32 cellular contexts compared by ENCODE assay signal in genomic region chr1:185530215-185530614, GRCh38.
"Had no signal": no experiment of that assay in that cellular context is flagged by ENCODE, and none has a peak within 500 bp of the region (broad histone marks: within the 10 kb centered on the region; RNA-seq: fewer than 3 reads in every experiment).

No MANE protein-coding gene starts in this region.

- H3K27ac ChIP-seq: adrenal gland, body of pancreas, brain microvascular endothelial cell, breast epithelium, WERI-Rb-1 had no signal

- H3K9me3 ChIP-seq: adrenal gland, body of pancreas, breast epithelium had no signal

- ATAC-seq: activated CD4-positive, alpha-beta T cell treated with anti-CD3 and anti-CD28 coated beads for 36 hours; activated CD4-positive, CD25-positive, alpha-beta regulatory T cell treated with anti-CD3 and anti-CD28 coated beads, Interleukin-2, amount 50 U/mL, for 24 hours; activated CD8-positive, alpha-beta memory T cell treated with anti-CD3 and anti-CD28 coated beads, Interleukin-2, amount 10 ng/mL, durations not matched to agents 7 days and 5 days; activated CD8-positive, alpha-beta T cell treated with anti-CD3 and anti-CD28 coated beads, Interleukin-2, amount 10 ng/mL, durations not matched to agents 7 days and 5 days; activated naive CD4-positive, alpha-beta T cell treated with anti-CD3 and anti-CD28 coated beads, Interleukin-2, amount 50 U/mL, for 72 hours; body of pancreas; WTC11 had no signal

- DNase-seq: activated CD4-positive, alpha-beta memory T cell treated with anti-CD3 and anti-CD28 coated beads, Interleukin-2, amount 10 ng/mL, durations not matched to agents 7 days and 5 days; activated CD4-positive, alpha-beta T cell treated with anti-CD3 and anti-CD28 coated beads for 1 hour; activated CD4-positive, alpha-beta T cell treated with anti-CD3 and anti-CD28 coated beads for 36 hours; activated CD4-positive, alpha-beta T cell treated with anti-CD3 and anti-CD28 coated beads for 48 hours; activated CD4-positive, alpha-beta T cell treated with anti-CD3 and anti-CD28 coated beads, Interleukin-2, amount 10 ng/mL, durations not matched to agents 7 days and 5 days; activated CD4-positive, alpha-beta T cell treated with anti-CD3 and anti-CD28 coated beads, Interleukin-2, amount 50 U/mL, for 48 hours; activated CD4-positive, CD25-positive, alpha-beta regulatory T cell; activated CD8-positive, alpha-beta memory T cell treated with anti-CD3 and anti-CD28 coated beads for 24 hours; activated CD8-positive, alpha-beta memory T cell treated with anti-CD3 and anti-CD28 coated beads, Interleukin-2, amount 10 ng/mL, durations not matched to agents 7 days and 5 days; activated CD8-positive, alpha-beta memory T cell treated with anti-CD3 and anti-CD28 coated beads, Interleukin-2, amount 50 U/mL, for 48 hours; activated CD8-positive, alpha-beta T cell treated with anti-CD3 and anti-CD28 coated beads, Interleukin-2, amount 10 ng/mL, durations not matched to agents 7 days and 5 days; activated effector memory CD4-positive, alpha-beta T cell treated with Interleukin-2 at 50 U/mL for 16 hours; activated gamma-delta T cell treated with Interleukin-2 at 50 U/mL for 16 hours; activated naive CD4-positive, alpha-beta T cell; activated naive CD4-positive, alpha-beta T cell treated with anti-CD3 and anti-CD28 coated beads for 36 hours; activated naive CD4-positive, alpha-beta T cell treated with anti-CD3 and anti-CD28 coated beads, Interleukin-2, amount 50 U/mL, for 16 hours; activated naive CD8-positive, alpha-beta T cell treated with anti-CD3 and anti-CD28 coated beads for 36 hours; activated T-cell treated with anti-CD3 and anti-CD28 coated beads, Interleukin-2, amount 50 U/mL, for 24 hours; activated T-cell treated with anti-CD3 and anti-CD28 coated beads, Interleukin-2, amount 50 U/mL, for 48 hours; adrenal gland; amniotic stem cell; aorta; brain microvascular endothelial cell; central memory CD4-positive, alpha-beta T cell; T-helper 2 cell; T-helper 9 cell; WERI-Rb-1 had no signal

- H3K4me3 ChIP-seq: adrenal gland, body of pancreas, breast epithelium had no signal

- H3K4me1 ChIP-seq: adrenal gland, breast epithelium had no signal

- H3K36me3 ChIP-seq: adrenal gland, brain microvascular endothelial cell, breast epithelium, WERI-Rb-1 had no signal

- H3K27me3 ChIP-seq: adrenal gland, body of pancreas, brain microvascular endothelial cell, breast epithelium had no signal
